Comparison of ENCODE assay signal across 15 cellular contexts in the genomic region with DNA sequence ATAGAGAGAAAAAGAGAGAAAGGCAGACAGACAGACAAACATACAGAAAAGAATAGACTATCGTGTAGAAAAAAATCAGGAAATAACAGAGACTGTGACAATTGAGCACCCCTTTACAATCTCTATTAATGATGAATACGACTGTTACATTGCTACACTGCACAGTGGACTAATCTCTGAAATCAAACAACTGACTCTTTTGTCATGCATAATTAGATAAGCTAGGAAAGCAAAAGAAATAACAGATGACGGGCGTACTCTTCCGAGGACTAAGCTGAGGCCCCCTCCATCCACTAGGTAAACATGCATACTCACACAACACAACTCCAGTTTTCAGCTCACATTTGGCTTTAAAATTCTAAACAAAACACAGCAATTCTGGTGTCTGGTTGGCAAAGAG.
"Had no signal": no experiment of that assay in that cellular context is flagged by ENCODE, and none has a peak within 500 bp of the region (broad histone marks: within the 10 kb centered on the region; RNA-seq: fewer than 3 reads in every experiment).

No MANE protein-coding gene starts in this region.

- H3K4me1 Mint-ChIP-seq: activated B cell treated with CpG ODN at 0.5 μM for 24 hours; activated CD4-positive, alpha-beta T cell treated with anti-CD3 and anti-CD28 coated beads, Interleukin-2, amount 10 ng/mL, durations not matched to agents 7 days and 5 days had no signal

- H3K27ac ChIP-seq: right atrium auricular region, thyroid gland, uterus had no signal

- H3K27me3 ChIP-seq: right atrium auricular region, thyroid gland, uterus had no signal

- H3K9me3 ChIP-seq: right atrium auricular region, thyroid gland, uterus had no signal

- DNase-seq: activated B cell treated with CpG ODN at 0.5 μM for 24 hours; activated CD4-positive, alpha-beta T cell treated with anti-CD3 and anti-CD28 coated beads, Interleukin-2, amount 10 ng/mL, durations not matched to agents 7 days and 5 days; activated effector memory CD4-positive, alpha-beta T cell treated with Interleukin-2 at 50 U/mL for 16 hours; activated T-cell treated with anti-CD3 and anti-CD28 coated beads, Interleukin-2, amount 50 U/mL, for 1 hour; amygdala; dermis blood vessel endothelial cell; hypothalamus; kidney glomerular epithelial cell; posterior cingulate gyrus; small intestine; thyroid gland; uterus had no signal

- ATAC-seq: esophagus mucosa had no signal

- H3K4me3 ChIP-seq: right atrium auricular region, thyroid gland, uterus had no signal

- H3K36me3 Mint-ChIP-seq: activated naive CD8-positive, alpha-beta T cell had no signal

- H3K36me3 ChIP-seq: right atrium auricular region, thyroid gland, uterus had no signal

- H3K4me3 Mint-ChIP-seq: activated B cell treated with CpG ODN at 0.5 μM for 24 hours; activated CD4-positive, alpha-beta T cell treated with anti-CD3 and anti-CD28 coated beads, Interleukin-2, amount 10 ng/mL, durations not matched to agents 7 days and 5 days; activated naive CD8-positive, alpha-beta T cell had no signal

- H3K27ac Mint-ChIP-seq: activated B cell treated with CpG ODN at 0.5 μM for 24 hours; activated CD4-positive, alpha-beta T cell treated with anti-CD3 and anti-CD28 coated beads, Interleukin-2, amount 10 ng/mL, durations not matched to agents 7 days and 5 days; activated naive CD8-positive, alpha-beta T cell had no signal

- H3K27me3 Mint-ChIP-seq: activated B cell treated with CpG ODN at 0.5 μM for 24 hours; activated CD4-positive, alpha-beta T cell treated with anti-CD3 and anti-CD28 coated beads, Interleukin-2, amount 10 ng/mL, durations not matched to agents 7 days and 5 days; activated naive CD8-positive, alpha-beta T cell had no signal

- H3K4me1 ChIP-seq: right atrium auricular region, thyroid gland, uterus had no signal
